Comparison of ENCODE assay signal across 19 cellular contexts in the genomic region with DNA sequence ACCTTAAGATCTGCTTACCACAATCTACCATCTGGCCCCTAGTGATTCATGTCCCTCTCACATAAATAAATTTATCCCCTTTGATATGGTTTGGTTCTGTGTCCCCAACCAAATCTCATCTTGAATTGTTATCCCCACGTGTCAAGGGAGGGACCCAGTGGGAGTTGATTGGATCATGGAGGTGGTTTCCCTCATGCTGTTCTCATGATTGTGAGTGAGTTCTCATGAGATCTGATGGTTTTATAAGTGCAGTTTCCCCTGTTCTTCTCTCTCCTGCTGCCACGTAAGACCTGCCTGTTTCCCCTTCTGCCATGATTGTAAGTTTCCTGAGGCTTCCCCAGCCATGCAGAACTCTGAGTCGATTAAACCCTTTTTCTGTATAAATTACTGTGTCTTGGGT. TPM values are rescaled to one million over a fixed set of nuclear protein-coding genes. Genes with fewer than 3 reads are reported as not detected.
DNase-seq lines count a peak whose midpoint lies in the region; ATAC-seq and TF ChIP-seq lines count a peak whose summit lies in the region.
"Had no signal": no experiment of that assay in that cellular context is flagged by ENCODE, and none has a peak within 500 bp of the region (broad histone marks: within the 10 kb centered on the region; RNA-seq: fewer than 3 reads in every experiment).

No MANE protein-coding gene starts in this region.

- no peak overlapping the region for H3K9ac ChIP-seq in SK-N-MC (ENCODE audit: insufficient read length)

- no peaks in the 10 kb centered on the region for H3K9me3 Mint-ChIP-seq in activated naive CD8-positive, alpha-beta T cell treated with anti-CD3 and anti-CD28 coated beads, Interleukin-2, amount 50 U/mL, for 24 hours
- H3K9me3 Mint-ChIP-seq in stimulated activated naive B cell treated with anti-CD40 and anti-IgM and Interleukin-4, amounts not matched to agents 10 μg/mL and 1 μg/mL and 100 μg/mL, for 72 hours = peaks cover 0 to 1% of the 10 kb centered on the region in 2 donors

- TF ChIP-seq CTCF in upper lobe of right lung (IDR thresholded peaks at IDR 0.05) = no peak

- H3K4me1 ChIP-seq in upper lobe of right lung = peaks cover 4% of the 10 kb centered on the region
- H3K4me1 ChIP-seq: ascending aorta had no signal

- peak overlapping the region; percentile 86 for H3K27ac Mint-ChIP-seq in activated naive CD8-positive, alpha-beta T cell treated with anti-CD3 and anti-CD28 coated beads, Interleukin-2, amount 50 U/mL, for 24 hours
- H3K27ac Mint-ChIP-seq in stimulated activated naive B cell treated with anti-CD40 and anti-IgM and Interleukin-4, amounts not matched to agents 10 μg/mL and 1 μg/mL and 100 μg/mL, for 72 hours = peak overlapping the region; percentile 86

- H3K27me3 Mint-ChIP-seq in activated naive CD8-positive, alpha-beta T cell treated with anti-CD3 and anti-CD28 coated beads, Interleukin-2, amount 50 U/mL, for 24 hours = no peaks in the 10 kb centered on the region
- H3K27me3 Mint-ChIP-seq in stimulated activated naive B cell treated with anti-CD40 and anti-IgM and Interleukin-4, amounts not matched to agents 10 μg/mL and 1 μg/mL and 100 μg/mL, for 72 hours = no peaks in the 10 kb centered on the region

- peaks cover 80% of the 10 kb centered on the region for H3K4me1 Mint-ChIP-seq in activated naive CD8-positive, alpha-beta T cell treated with anti-CD3 and anti-CD28 coated beads, Interleukin-2, amount 50 U/mL, for 24 hours
- peaks cover 37 to 53% of the 10 kb centered on the region in 2 donors for H3K4me1 Mint-ChIP-seq in stimulated activated naive B cell treated with anti-CD40 and anti-IgM and Interleukin-4, amounts not matched to agents 10 μg/mL and 1 μg/mL and 100 μg/mL, for 72 hours

- peaks cover 31% of the 10 kb centered on the region for H3K36me3 Mint-ChIP-seq in activated naive CD8-positive, alpha-beta T cell treated with anti-CD3 and anti-CD28 coated beads, Interleukin-2, amount 50 U/mL, for 24 hours (ENCODE audit: low read depth)
- H3K36me3 Mint-ChIP-seq in stimulated activated naive B cell treated with anti-CD40 and anti-IgM and Interleukin-4, amounts not matched to agents 10 μg/mL and 1 μg/mL and 100 μg/mL, for 72 hours = peaks cover 28 to 29% of the 10 kb centered on the region in 2 donors

- H3K27ac ChIP-seq in SK-N-MC (peak overlapping the region; percentile 96), upper lobe of right lung (no peak overlapping the region)
- H3K27ac ChIP-seq: ascending aorta had no signal

- H3K4me3 Mint-ChIP-seq in activated naive CD8-positive, alpha-beta T cell treated with anti-CD3 and anti-CD28 coated beads, Interleukin-2, amount 50 U/mL, for 24 hours = peak overlapping the region; percentile 28
- H3K4me3 Mint-ChIP-seq in stimulated activated naive B cell treated with anti-CD40 and anti-IgM and Interleukin-4, amounts not matched to agents 10 μg/mL and 1 μg/mL and 100 μg/mL, for 72 hours = peak overlapping the region in 1 of 2 donors; percentile 5

- intact Hi-C loops in upper lobe of right lung (cut with DNase I) = no loop called here

- no peaks in the 10 kb centered on the region for H3K9me3 ChIP-seq in SK-N-MC (ENCODE audit: low read depth, low read length)
- H3K9me3 ChIP-seq in upper lobe of right lung = no peaks in the 10 kb centered on the region
- H3K9me3 ChIP-seq: ascending aorta had no signal

- no peak overlapping the region for H3K4me3 ChIP-seq in SK-N-MC
- no peak overlapping the region for H3K4me3 ChIP-seq in upper lobe of right lung
- H3K4me3 ChIP-seq: ascending aorta had no signal

- DNase-seq in activated naive CD4-positive, alpha-beta T cell treated with Interleukin-2 at 50 U/mL for 16 hours = peak; percentile 16
- DNase-seq in activated naive CD4-positive, alpha-beta T cell (lab: John Stamatoyannopoulos, UW) = no peak
- DNase-seq in SK-N-MC (ENCODE audit: low read depth, low spot score) = no peak
- DNase-seq in activated naive CD8-positive, alpha-beta T cell treated with anti-CD3 and anti-CD28 coated beads, Interleukin-2, amount 50 U/mL, for 24 hours = no peak
- no peak for DNase-seq in stimulated activated naive B cell treated with anti-CD40 and anti-IgM and Interleukin-4, amounts not matched to agents 10 μg/mL and 1 μg/mL and 100 μg/mL, for 72 hours
- no peak for DNase-seq in NCI-H1694 (lab: John Stamatoyannopoulos, UW)
- DNase-seq in upper lobe of right lung = no peak
- no peak for DNase-seq in NCI-H1436 (lab: John Stamatoyannopoulos, UW)
- DNase-seq: hippocampal formation, mesenchymal stem cell, NCI-H187 treated with DMSO at 0.1 percent for 48 hours, substantia nigra had no signal

- no peaks in the 10 kb centered on the region for H3K27me3 ChIP-seq in upper lobe of right lung
- H3K27me3 ChIP-seq: ascending aorta had no signal

- peak; percentile 20 for ATAC-seq in activated naive CD8-positive, alpha-beta T cell treated with anti-CD3 and anti-CD28 coated beads, Interleukin-2, amount 50 U/mL, for 24 hours
- ATAC-seq in stimulated activated naive B cell treated with anti-CD40 and anti-IgM and Interleukin-4, amounts not matched to agents 10 μg/mL and 1 μg/mL and 100 μg/mL, for 72 hours (replicated peaks) = peak; percentile 12 to 25
- ATAC-seq in upper lobe of right lung = no peak
- ATAC-seq: Right ventricle myocardium inferior had no signal

- H3K36me3 ChIP-seq in SK-N-MC (ENCODE audit: insufficient read depth, low read length) = no peaks in the 10 kb centered on the region
- peaks cover 9% of the 10 kb centered on the region for H3K36me3 ChIP-seq in upper lobe of right lung
- H3K36me3 ChIP-seq: ascending aorta had no signal

RNA-seq across cellular contexts. Expression of gene OR2AG2, which starts 37.2 kb away (rescaled TPM):
- total RNA-seq in upper lobe of right lung = 0.14 TPM
- total RNA-seq: G401; Right ventricle myocardium inferior; T-helper 1 cell treated with Interleukin-12 subunit alpha and Interleukin-12 subunit beta and Interleukin-4 antibody, amounts not matched to agents 30 ng/mL and 1 ng/mL, for 36 hours had no signal

RNA-seq across cellular contexts. Expression of gene OR2AG1, which starts 48.2 kb away (rescaled TPM):
- not detected for total RNA-seq in upper lobe of right lung
- total RNA-seq: ascending aorta; chondrocyte; G401; kidney epithelial cell; NCI-H460; Right ventricle myocardium inferior; T-helper 1 cell treated with Interleukin-12 subunit alpha and Interleukin-12 subunit beta and Interleukin-4 antibody, amounts not matched to agents 30 ng/mL and 1 ng/mL, for 36 hours had no signal

RNA-seq across cellular contexts. Expression of gene MRPL17, which starts 51.5 kb away (rescaled TPM):
- 35.1 TPM for total RNA-seq in upper lobe of right lung
